Comparison of ENCODE assay signal across 18 cellular contexts in genomic region chr2:54845094-54845493, GRCh38.
"Had no signal": no experiment of that assay in that cellular context is flagged by ENCODE, and none has a peak within 500 bp of the region (broad histone marks: within the 10 kb centered on the region; RNA-seq: fewer than 3 reads in every experiment).

No MANE protein-coding gene starts in this region.

- H3K27me3 ChIP-seq: cardiac muscle cell, colonic mucosa, heart left ventricle, right lobe of liver had no signal

- ATAC-seq: activated T-helper 17 cell treated with anti-CD3 and anti-CD28 coated beads, Interleukin-2, amount 50 U/mL, for 72 hours; heart left ventricle; left lobe of liver; psoas muscle; right lobe of liver; stimulated activated effector memory CD8-positive, alpha-beta T cell treated with anti-CD3 and anti-CD28 coated beads, Interleukin-12 subunit alpha, Interleukin-12 subunit beta, amount 100 ng/mL, for 72 hours; WTC11 had no signal

- H3K9me3 ChIP-seq: colonic mucosa, heart left ventricle, psoas muscle, right lobe of liver had no signal

- H3K36me3 ChIP-seq: cardiac muscle cell, colonic mucosa, heart left ventricle, right lobe of liver had no signal

- DNase-seq: activated CD4-positive, alpha-beta T cell treated with anti-CD3 and anti-CD28 coated beads, Interleukin-2, amount 10 ng/mL, durations not matched to agents 7 days and 5 days; activated CD8-positive, alpha-beta memory T cell treated with anti-CD3 and anti-CD28 coated beads for 24 hours; activated naive CD4-positive, alpha-beta T cell treated with anti-CD3 and anti-CD28 coated beads for 36 hours; activated T-cell treated with anti-CD3 and anti-CD28 coated beads for 4 hours; colonic mucosa; effector CD8-positive, alpha-beta T cell; foreskin melanocyte; heart left ventricle; islet precursor cell; nephron progenitor cell; psoas muscle; right lobe of liver; trophoblast cell had no signal

- H3K4me1 ChIP-seq: colonic mucosa, heart left ventricle, psoas muscle, right lobe of liver had no signal

- H3K4me3 ChIP-seq: cardiac muscle cell, colonic mucosa, heart left ventricle, psoas muscle, right lobe of liver had no signal

- H3K27ac ChIP-seq: cardiac muscle cell, colonic mucosa, heart left ventricle, psoas muscle, right lobe of liver had no signal
